Comparison of ENCODE assay signal across 13 cellular contexts in genomic region chr20:10490706-10491105, GRCh38. TPM values are rescaled to one million over a fixed set of nuclear protein-coding genes. Genes with fewer than 3 reads are reported as not detected.
A peak's percentile ranks its signal among the peaks of the same experiment; 100 is the strongest.
DNase-seq lines count a peak whose midpoint lies in the region; ATAC-seq lines count a peak whose summit lies in the region.
"Had no signal": no experiment of that assay in that cellular context is flagged by ENCODE, and none has a peak within 500 bp of the region (broad histone marks: within the 10 kb centered on the region; RNA-seq: fewer than 3 reads in every experiment).

No MANE protein-coding gene starts in this region.

- H3K4ac ChIP-seq in trophoblast cell (ENCODE audit: low read depth, low read length), result no peak overlapping the region

- H3K4me3 ChIP-seq in HUES6 (ENCODE audit: low read depth, low read length) (no peak overlapping the region), esophagus (ENCODE audit: low read depth in 1 of 2, low read length in 2 of 2) (no peak overlapping the region), trophoblast cell (ENCODE audit: low read depth, low read length) (no peak overlapping the region)
- H3K4me3 ChIP-seq: mucosa of descending colon had no signal

- H2BK120ac ChIP-seq in trophoblast cell (ENCODE audit: insufficient read depth, low read length, poor library complexity), result no peak overlapping the region

- no peak overlapping the region for H3K4me2 ChIP-seq in trophoblast cell (ENCODE audit: low read length)

- no peak for ATAC-seq in HG02588 (IDR thresholded peaks at IDR 0.05; ENCODE audit: unreplicated experiment)
- ATAC-seq: mucosa of descending colon had no signal

- H3K27me3 ChIP-seq in HUES6 (ENCODE audit: control insufficient read depth, insufficient read depth, low read length) (no peaks in the 10 kb centered on the region), esophagus (ENCODE audit: control insufficient read depth in 1 of 2, insufficient read depth in 2 of 2, low read length in 2 of 2) (no peaks in the 10 kb centered on the region), trophoblast cell (ENCODE audit: insufficient read depth, low read length) (no peaks in the 10 kb centered on the region)

- H3K9me3 ChIP-seq in HUES6 (ENCODE audit: control insufficient read depth, insufficient read depth, low read depth, low read length), result no peaks in the 10 kb centered on the region
- no peaks in the 10 kb centered on the region for H3K9me3 ChIP-seq in esophagus (ENCODE audit: control insufficient read depth in 2 of 2, insufficient read depth in 1 of 2, low read depth in 1 of 2, low read length in 1 of 2)
- H3K9me3 ChIP-seq in trophoblast cell (ENCODE audit: insufficient read depth, low read depth, low read length), result no peaks in the 10 kb centered on the region
- H3K9me3 ChIP-seq: mucosa of descending colon had no signal

- no peak overlapping the region for H3K23ac ChIP-seq in trophoblast cell (ENCODE audit: low read length)

- no peaks in the 10 kb centered on the region for H3K36me3 ChIP-seq in HUES6 (ENCODE audit: control insufficient read depth, insufficient read depth, low read length)
- H3K36me3 ChIP-seq in esophagus (ENCODE audit: control insufficient read depth in 2 of 2, insufficient read depth in 2 of 2, low read length in 1 of 2), result no peaks in the 10 kb centered on the region
- H3K36me3 ChIP-seq in trophoblast cell (ENCODE audit: control insufficient read depth in 1 of 2, insufficient read depth in 2 of 2, low read length in 2 of 2), result no peaks in the 10 kb centered on the region

- no peak overlapping the region for H3K18ac ChIP-seq in trophoblast cell (ENCODE audit: low read length)

- no peak overlapping the region for H4K8ac ChIP-seq in trophoblast cell (ENCODE audit: low read depth, low read length)

- no peak overlapping the region for H2AK5ac ChIP-seq in trophoblast cell (ENCODE audit: low read length)

- H3K14ac ChIP-seq in trophoblast cell (ENCODE audit: low read length), result no peak overlapping the region

- DNase-seq in CD1c-positive myeloid dendritic cell (ENCODE audit: extremely low spot score), result peak; percentile 62
- peak; percentile 65 for DNase-seq in midbrain (lab: John Stamatoyannopoulos, UW)
- DNase-seq in trophoblast cell, result no peak
- DNase-seq in GDM1 (lab: John Stamatoyannopoulos, UW), result no peak
- DNase-seq in activated CD8-positive, alpha-beta memory T cell treated with anti-CD3 and anti-CD28 coated beads for 24 hours, result no peak
- DNase-seq: activated CD4-positive, alpha-beta T cell treated with anti-CD3 and anti-CD28 coated beads for 4 hours; mucosa of descending colon; retina; stimulated activated CD4-positive, alpha-beta T cell treated with anti-CD3 and anti-CD28 coated beads, Interleukin-2, amount 100 ng/mL, for 48 hours; stimulated activated naive CD4-positive, alpha-beta T cell treated with Interleukin-2 at 50 U/mL for 16 hours had no signal

- no peak overlapping the region for H4K12ac ChIP-seq in trophoblast cell (ENCODE audit: low read depth, low read length)

- no peak overlapping the region for H3K9ac ChIP-seq in HUES6 (ENCODE audit: low read length)
- H3K9ac ChIP-seq in trophoblast cell (ENCODE audit: low read length), result no peak overlapping the region

- whole genome bisulfite sequencing in esophagus, 2 donors, result 48 to 50% methylated on average over 1 of the region's 1 CpG
- WGBS in trophoblast cell (ENCODE audit: extremely low coverage, insufficient coverage, insufficient read length), result no CpG with 5 or more reads among the region's 1 CpG

- no peak overlapping the region for H2BK12ac ChIP-seq in trophoblast cell (ENCODE audit: low read length)

- H3K79me1 ChIP-seq in trophoblast cell (ENCODE audit: low read length), result no peaks in the 10 kb centered on the region

- H2BK5ac ChIP-seq in trophoblast cell (ENCODE audit: low read depth, low read length, poor library complexity), result no peak overlapping the region

- H3K4me1 ChIP-seq in HUES6 (ENCODE audit: control insufficient read depth, insufficient read depth, low read length) (peaks cover 35% of the 10 kb centered on the region), esophagus (ENCODE audit: control insufficient read depth in 2 of 2, insufficient read depth in 2 of 2, low read length in 1 of 2) (no peaks in the 10 kb centered on the region), trophoblast cell (ENCODE audit: control insufficient read depth in 1 of 2, insufficient read depth in 2 of 2, low read length in 2 of 2) (peaks cover 0 to 3% of the 10 kb centered on the region in 2 experiments)

- H3K79me2 ChIP-seq in trophoblast cell (ENCODE audit: control insufficient read depth, insufficient read depth, low read length, poor library complexity), result no peaks in the 10 kb centered on the region

- no peak overlapping the region for H2AFZ ChIP-seq in trophoblast cell (ENCODE audit: insufficient read depth, low read length, poor library complexity)

- no peak overlapping the region for H4K91ac ChIP-seq in trophoblast cell (ENCODE audit: low read depth, low read length)

- H3K27ac ChIP-seq in HUES6 (ENCODE audit: low read depth, low read length) (peak overlapping the region; percentile 87; the same call in 1 of the 2 replicates), esophagus (ENCODE audit: low read depth in 2 of 2, low read length in 1 of 2) (peak overlapping the region; percentile 42 to 66), trophoblast cell (ENCODE audit: low read depth, low read length) (no peak overlapping the region)

RNA-seq across cellular contexts. Expression of gene SLX4IP, which starts 55.6 kb away (rescaled TPM):
- polyA plus RNA-seq in esophagus, result 1 to 10 TPM; 1.2 to 4.4 TPM
- polyA plus RNA-seq in trophoblast cell (2013), result 2.7 and 3.0 TPM in 2 replicates

RNA-seq across cellular contexts. Expression of gene MKKS, which starts 56.7 kb away (rescaled TPM):
- polyA plus RNA-seq in esophagus, result 10 to 100 TPM in 1 of 2 donors, 1 to 10 TPM in 1; 9.4 to 11.1 TPM
- 7.3 and 7.7 TPM in 2 replicates for polyA plus RNA-seq in trophoblast cell (2013)

Comparison
In these comparisons a context has a peak if more than half of its experiments do, and no peak if none do; other contexts are left out.
1. DNase-seq: peak in CD1c-positive myeloid dendritic cell (single experiment) and midbrain (single experiment); none in trophoblast cell (0 of 2), GDM1 (single experiment) and activated CD8-positive, alpha-beta memory T cell treated with anti-CD3 and anti-CD28 coated beads for 24 hours (single experiment).